ENCODE assay signal across 8 cellular contexts in genomic region chr3:52536369-52537164, GRCh38. TPM values are rescaled to one million over a fixed set of nuclear protein-coding genes. Genes with fewer than 3 reads are reported as not detected.
DNase-seq lines count a peak whose midpoint lies in the region; ATAC-seq and TF ChIP-seq lines count a peak whose summit lies in the region.

Gene UQCC5, plus strand, starts transcription at chr3:52536605. Its CDS starts 151 bp downstream, at chr3:52536756.

- H3K18ac ChIP-seq in IMR-90 (ENCODE audit: low read depth, low read length): peak within 1 kb of the TSS; percentile 23

- DNase-seq in DMS153 (lab: John Stamatoyannopoulos, UW) (peak; percentile 91), IMR-90 (peak; percentile 98), OCI-LY7 (ENCODE audit: low spot score) (peak; percentile 99), activated T-cell treated with anti-CD3 and anti-CD28 coated beads for 24 hours (ENCODE audit: low read depth) (peak; percentile 98), epidermal melanocyte (ENCODE audit: insufficient read length, low spot score) (peak; percentile 99), middle frontal gyrus (ENCODE audit: extremely low spot score, low spot score) (peak; percentile 96)
- peak; percentile 92 to 93 for DNase-seq in stimulated activated CD8-positive, alpha-beta memory T cell treated with anti-CD3 and anti-CD28 coated beads, Interleukin-2, amount 100 ng/mL, for 1 hour (ENCODE audit: low read depth in 2 of 2)

- H2AFZ ChIP-seq in IMR-90 (replicated peaks; ENCODE audit: low read length, poor library complexity) (peak within 1 kb of the TSS; percentile 95), OCI-LY7 (ENCODE audit: low read length) (peak within 1 kb of the TSS; percentile 67; the same call in 1 of the 2 replicates)

- peaks cover 33 to 79% of the 10 kb centered on the region in 2 experiments for H3K79me1 ChIP-seq in IMR-90 (ENCODE audit: low read depth in 1 of 2, low read length in 2 of 2)

- peak within 1 kb of the TSS; percentile 38 for H2BK120ac ChIP-seq in IMR-90 (ENCODE audit: low read depth, low read length)

- intact Hi-C loops in IMR-90 (cut with micrococcal nuclease) (loop anchor here (2.0 kb wide), 1 partner anchor 64 kb away; no protein-coding TSS in a partner anchor), OCI-LY7 (cut with micrococcal nuclease; ENCODE audit: unreplicated experiment) (loop anchor here (1.0 to 5.0 kb wide), 3 partner anchors 64 to 149 kb away; partner anchors contain the start of genes NISCH and PBRM1)

- peak within 1 kb of the TSS; percentile 73 for H4K5ac ChIP-seq in IMR-90 (ENCODE audit: low read depth, low read length)

- H3K27me3 ChIP-seq in IMR-90 (ENCODE audit: control insufficient read depth, insufficient read depth, low read length): no peaks in the 10 kb centered on the region

- peaks cover 27% of the 10 kb centered on the region for H3K9me1 ChIP-seq in IMR-90 (ENCODE audit: insufficient read depth, low read length)

- TF ChIP-seq POLR2A in IMR-90 (IDR thresholded peaks at IDR 0.05; ENCODE audit: low read depth, low read length): peak; percentile 98

- dilution Hi-C loops in IMR-90 (cut with HindIII; ENCODE audit: low sequenced_read_pairs, unreplicated experiment): no loop called here

- CTCF ChIA-PET in IMR-90 (lab: Yijun Ruan, JAX) (no interaction called here), OCI-LY7 (lab: Charles Lee; ENCODE audit: unreplicated experiment) (interaction anchor here (0.5 to 0.9 kb wide), 3 partner anchors 15 to 525 kb away, joined by 3 to 5 read pairs (median 4); no protein-coding TSS in a partner anchor)

- peaks cover 46% of the 10 kb centered on the region for H3K79me2 ChIP-seq in OCI-LY7 (ENCODE audit: insufficient read depth, low read depth, low read length)

- H3K14ac ChIP-seq in IMR-90 (replicated peaks; ENCODE audit: low read depth, low read length): peak within 1 kb of the TSS; percentile 90

- H3K56ac ChIP-seq in IMR-90 (ENCODE audit: extremely low read depth, insufficient read depth, low read length): peak within 1 kb of the TSS; percentile 78

- WGBS in IMR-90 (ENCODE audit: extremely low coverage in 2 of 2, insufficient read length in 1 of 2), 2 experiments: 0% methylated on average over 39 of the region's 65 CpGs; no CpG with 5 or more reads in 1 of the 2 experiments

- H2AK5ac ChIP-seq in IMR-90 (ENCODE audit: low read depth, low read length): peak within 1 kb of the TSS; percentile 91

- no peaks in the 10 kb centered on the region for H3K9me2 ChIP-seq in OCI-LY7 (ENCODE audit: insufficient read depth, low read length)

- POLR2A ChIA-PET in IMR-90 (lab: Charles Lee; ENCODE audit: unreplicated experiment) (interaction anchor here (0.8 kb wide), 1 partner anchor 15 kb away, joined by 3 read pairs; no protein-coding TSS in a partner anchor), OCI-LY7 (lab: Charles Lee) (interaction anchor here (0.6 to 1.5 kb wide), 10 partner anchors 8 to 205 kb away, joined by 3 to 7 read pairs (median 4); no protein-coding TSS in a partner anchor)

- H3K4ac ChIP-seq in IMR-90 (ENCODE audit: low read depth, low read length): peak within 1 kb of the TSS; percentile 89

- peak within 1 kb of the TSS; percentile 64 for H4K91ac ChIP-seq in IMR-90 (ENCODE audit: insufficient read depth, low read depth, low read length)

- TF ChIP-seq RAD21 in IMR-90 (IDR thresholded peaks at IDR 0.05; ENCODE audit: low read length): no peak

- peak within 1 kb of the TSS; percentile 15; the same call in 1 of the 2 replicates for H2BK20ac ChIP-seq in IMR-90 (ENCODE audit: low read depth, low read length)

- BruUV-seq in IMR-90 (replicated peaks; lab: Mats Ljungman, UMichigan) (no TSS peak), OCI-LY7 (replicated peaks; lab: Mats Ljungman, UMichigan) (no TSS peak)

- peak within 1 kb of the TSS; percentile 91 for H3K23ac ChIP-seq in IMR-90 (ENCODE audit: low read depth, low read length)

- H3K36me3 ChIP-seq in IMR-90 (ENCODE audit: control insufficient read depth, insufficient read depth, low read length) (peaks cover 7% of the 10 kb centered on the region), OCI-LY7 (ENCODE audit: insufficient read depth, low read length) (peaks cover 28% of the 10 kb centered on the region)

- ATAC-seq in GM21529 (IDR thresholded peaks at IDR 0.05; ENCODE audit: unreplicated experiment) (peak; percentile 79), IMR-90 (ENCODE audit: low read depth) (peak; percentile 79)

- peak within 1 kb of the TSS; percentile 94 for H2AK9ac ChIP-seq in IMR-90 (replicated peaks; ENCODE audit: low read depth, low read length, poor library complexity)

- peak within 1 kb of the TSS; percentile 98 for H3K4me2 ChIP-seq in IMR-90 (ENCODE audit: low read depth, low read length)
- peak within 1 kb of the TSS; percentile 85 for H3K4me2 ChIP-seq in OCI-LY7 (ENCODE audit: low read length)

- H3K9me3 ChIP-seq in IMR-90 (ENCODE audit: control insufficient read depth, insufficient read depth, low read length): no peaks in the 10 kb centered on the region
- no peaks in the 10 kb centered on the region for H3K9me3 ChIP-seq in OCI-LY7 (ENCODE audit: low read length)

- peak within 1 kb of the TSS; percentile 70 for H2BK5ac ChIP-seq in IMR-90 (ENCODE audit: low read depth, low read length, poor library complexity, severe bottlenecking)

- no peak within 1 kb of the TSS; the same call in 2 of the 3 replicates for H2BK15ac ChIP-seq in IMR-90 (ENCODE audit: low read depth, low read length)

- H3K27ac ChIP-seq in IMR-90 (ENCODE audit: insufficient read depth, low read length): peak within 1 kb of the TSS; percentile 83
- H3K27ac ChIP-seq in OCI-LY7 (ENCODE audit: low read depth, low read length, poor library complexity, severe bottlenecking): peak within 1 kb of the TSS; percentile 51

- no peak for TF ChIP-seq CTCF in IMR-90 (conservative IDR thresholded peaks at IDR 0.05; ENCODE audit: low read depth, low read length)
- TF ChIP-seq CTCF in OCI-LY7 (conservative IDR thresholded peaks at IDR 0.05; ENCODE audit: low read length): no peak; the same call in 1 of the 2 replicates

- H4K8ac ChIP-seq in IMR-90 (ENCODE audit: low read depth in 2 of 2, low read length in 2 of 2): peak within 1 kb of the TSS; percentile 89 to 96

- H3K4me1 ChIP-seq in IMR-90 (ENCODE audit: control insufficient read depth, insufficient read depth, low read length) (peaks cover 23% of the 10 kb centered on the region), OCI-LY7 (ENCODE audit: insufficient read depth, low read length, poor library complexity, severe bottlenecking) (peaks cover 56% of the 10 kb centered on the region)

- H3K4me3 ChIP-seq in IMR-90 (ENCODE audit: insufficient read depth, low read depth, low read length) (peak within 1 kb of the TSS; percentile 81), OCI-LY7 (ENCODE audit: low read depth, low read length, poor library complexity, severe bottlenecking) (peak within 1 kb of the TSS; percentile 90)

- in situ Hi-C loops in IMR-90 (cut with MboI; ENCODE audit: low sequenced_read_pairs): no loop called here

- H4K20me1 ChIP-seq in IMR-90 (ENCODE audit: insufficient read depth, low read length) (peaks cover 36% of the 10 kb centered on the region), OCI-LY7 (ENCODE audit: insufficient read depth, low read length) (peaks cover 21% of the 10 kb centered on the region; the same call in 1 of the 2 replicates)

- peak within 1 kb of the TSS; percentile 89 for H3K9ac ChIP-seq in IMR-90 (ENCODE audit: low read depth, low read length)

TF ChIP-seq in IMR-90, 13 proteins besides CTCF, POLR2A, EP300 and RAD21:
- no peak for TF ChIP-seq SMC3 (IDR thresholded peaks at IDR 0.05; ENCODE audit: low read depth, low read length)
- TF ChIP-seq RFX5 (IDR thresholded peaks at IDR 0.05; ENCODE audit: low read depth, low read length): no peak
- peak; percentile 95 for TF ChIP-seq USF2 (IDR thresholded peaks at IDR 0.05; ENCODE audit: low read depth, low read length)
- TF ChIP-seq CEBPB (IDR thresholded peaks at IDR 0.05; ENCODE audit: low read depth, low read length): no peak
- peak; percentile 90; the same call in 1 of the 2 replicates for TF ChIP-seq MXI1 (IDR thresholded peaks at IDR 0.05; ENCODE audit: borderline replicate concordance, low read depth, low read length)
- no peak for TF ChIP-seq ELK1 (IDR thresholded peaks at IDR 0.05; ENCODE audit: borderline replicate concordance, low read depth, low read length)
- peak; percentile 46; the same call in 1 of the 2 replicates for TF ChIP-seq MAZ (IDR thresholded peaks at IDR 0.05; ENCODE audit: borderline replicate concordance, low read depth, low read length)
- peak; percentile 23; the same call in 1 of the 2 replicates for TF ChIP-seq FOS (IDR thresholded peaks at IDR 0.05; ENCODE audit: low read depth, low read length)
- peak; percentile 71 for TF ChIP-seq BHLHE40 (IDR thresholded peaks at IDR 0.05; ENCODE audit: low read depth, low read length)
- no peak for TF ChIP-seq NFE2L2 (IDR thresholded peaks at IDR 0.05; ENCODE audit: low read depth, low read length)
- peak; percentile 81; the same call in 1 of the 2 replicates for TF ChIP-seq CHD1 (IDR thresholded peaks at IDR 0.05; ENCODE audit: low read depth, low read length)

RNA-seq across cellular contexts. Expression of gene UQCC5, which starts in this region (rescaled TPM):
- total RNA-seq in IMR-90 (2012; rRNA removed) (1.1 and 1.4 TPM in 2 replicates), OCI-LY7 (2022) (22.4 and 25.6 TPM in 2 replicates)
- 14.4 and 16.9 TPM in 2 replicates for polyA plus RNA-seq in IMR-90 (2012; rRNA removed)
- polyA plus RNA-seq in IMR-90 (2012; cell fraction: cytosol; rRNA removed): 1.5 and 2.6 TPM in 2 replicates
- 0.62 and 26.4 TPM in 2 replicates for polyA plus RNA-seq in IMR-90 (2012; cell fraction: nucleus; rRNA removed; ENCODE audit: low replicate concordance)
- 12.0 and 18.4 TPM in 2 replicates for total RNA-seq in OCI-LY7 (2014; rRNA removed; shearing (Covaris generic))

Comparison
In these comparisons a context has a peak if more than half of its experiments do, and no peak if none do; other contexts are left out.
1. Peak in every context shown above with its lines: DNase-seq, ATAC-seq, H3K4me3 ChIP-seq and H3K27ac ChIP-seq.